Comparison of ENCODE assay signal across 9 cellular contexts in the genomic region with DNA sequence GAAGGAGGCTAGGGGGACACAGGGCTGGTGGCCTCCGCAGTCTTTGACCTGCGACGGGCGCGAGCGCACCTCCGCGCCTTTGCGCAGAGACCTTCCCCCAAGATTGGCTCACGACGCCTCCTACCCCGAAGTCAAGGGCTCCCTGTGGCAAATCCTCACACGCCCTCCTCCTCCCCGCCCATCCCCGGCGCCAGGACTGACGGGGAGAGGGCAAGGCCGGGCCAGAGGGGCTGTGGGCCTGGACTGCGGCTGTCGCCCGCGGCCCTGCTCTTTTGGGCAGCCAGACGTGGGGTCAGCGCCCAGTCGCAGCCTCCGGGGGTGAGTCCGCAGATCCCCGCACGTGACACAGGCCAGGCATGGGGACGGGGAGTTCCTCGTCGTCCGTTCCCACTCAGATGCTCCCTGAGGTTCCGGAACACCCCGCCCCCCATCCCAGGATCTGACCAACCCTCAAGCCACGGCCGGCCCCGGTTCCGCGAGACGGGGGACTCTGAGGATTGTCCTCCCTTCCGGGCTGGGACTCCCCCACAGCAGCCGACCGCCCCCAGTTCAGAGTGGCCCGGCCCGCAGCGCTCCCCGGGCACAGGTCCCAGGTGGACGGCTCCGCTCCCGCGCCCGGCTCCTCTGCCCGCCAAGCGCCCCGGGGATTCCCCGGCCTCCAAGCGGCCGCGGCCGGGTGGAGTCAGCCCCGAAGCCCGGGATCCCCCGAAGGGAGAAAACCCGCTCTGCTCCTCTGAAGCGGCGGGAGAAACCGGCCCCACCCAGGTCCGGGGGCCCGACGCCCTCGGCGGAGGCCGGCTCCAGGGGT. TPM values are rescaled to one million over a fixed set of nuclear protein-coding genes. Genes with fewer than 3 reads are reported as not detected.
DNase-seq lines count a peak whose midpoint lies in the region; ATAC-seq and TF ChIP-seq lines count a peak whose summit lies in the region.
"Had no signal": no experiment of that assay in that cellular context is flagged by ENCODE, and none has a peak within 500 bp of the region (broad histone marks: within the 10 kb centered on the region; RNA-seq: fewer than 3 reads in every experiment).

No MANE protein-coding gene starts in this region.

- no peak overlapping the region for H3K27ac Mint-ChIP-seq in MCF 10A (ENCODE audit: low read depth, unreplicated experiment)

- DNase-seq in DMS 273 (lab: John Stamatoyannopoulos, UW; ENCODE audit: unreplicated experiment) (peak; percentile 87), DMS 273 treated with DMSO at 0.1 percent for 48 hours (lab: John Stamatoyannopoulos, UW) (no peak), SK-MEL-5 (ENCODE audit: low read depth, low spot score) (peak; percentile 18), MCF 10A (ENCODE audit: unreplicated experiment) (peak; percentile 58), NCI-H748 (lab: John Stamatoyannopoulos, UW; ENCODE audit: unreplicated experiment) (no peak)
- DNase-seq in stimulated activated CD8-positive, alpha-beta memory T cell treated with anti-CD3 and anti-CD28 coated beads, Interleukin-12 subunit alpha, Interleukin-12 subunit beta, amount 100 ng/mL, for 1 hour (ENCODE audit: low read depth), result peak; percentile 13

- H3K36me3 ChIP-seq in liver (ENCODE audit: control insufficient read depth in 4 of 4, insufficient read depth in 3 of 4, low read depth in 1 of 4, low read length in 3 of 4), result no peaks in the 10 kb centered on the region

- CTCF ChIA-PET in MCF 10A (lab: Yijun Ruan, JAX), result interaction anchor here (0.6 to 0.7 kb wide), 2 partner anchors 10 to 43 kb away, joined by 3 read pairs; no protein-coding TSS in a partner anchor

- no peaks in the 10 kb centered on the region for H3K36me3 Mint-ChIP-seq in MCF 10A (ENCODE audit: insufficient read depth, unreplicated experiment)

- peak overlapping the region; percentile 66 for H3K4me3 Mint-ChIP-seq in MCF 10A (ENCODE audit: unreplicated experiment)

- no peaks in the 10 kb centered on the region for H3K27me3 ChIP-seq in liver (ENCODE audit: control insufficient read depth in 4 of 4, insufficient read depth in 4 of 4, low read length in 3 of 4)

- TF ChIP-seq CTCF in MCF 10A (IDR thresholded peaks at IDR 0.05; ENCODE audit: unreplicated experiment), result no peak
- no peak for TF ChIP-seq CTCF in liver (IDR thresholded peaks at IDR 0.05; ENCODE audit: low read depth, low read length, missing input control)

- in situ Hi-C loops in SK-MEL-5 (cut with HindIII; ENCODE audit: low pct_unique_long_range_greater_than_20kb, low sequenced_read_pairs), result no loop called here

- H3K4me1 Mint-ChIP-seq in MCF 10A (ENCODE audit: insufficient read depth, unreplicated experiment), result peaks cover 11% of the 10 kb centered on the region

- H3K4me1 ChIP-seq in liver (ENCODE audit: control insufficient read depth in 4 of 4, insufficient read depth in 4 of 4, low read length in 3 of 4), result peaks cover 8 to 28% (median 17%) of the 10 kb centered on the region in 4 donors

- ATAC-seq in HG02970 (IDR thresholded peaks at IDR 0.05; ENCODE audit: low FRiP score, unreplicated experiment), result peak; percentile 37

- H3K4me3 ChIP-seq in liver (ENCODE audit: low read depth in 1 of 3, low read length in 3 of 3), result peak overlapping the region in 2 of 3 donors; percentile 39 to 68

- H3K9me3 Mint-ChIP-seq in MCF 10A (ENCODE audit: unreplicated experiment), result no peaks in the 10 kb centered on the region

- no peaks in the 10 kb centered on the region for H3K27me3 Mint-ChIP-seq in MCF 10A (ENCODE audit: insufficient read depth, unreplicated experiment)

- POLR2A ChIA-PET in MCF 10A (lab: Yijun Ruan, JAX), result interaction anchor here (0.6 to 1.2 kb wide), 3 partner anchors 31 to 1004 kb away, joined by 3 to 5 read pairs (median 3); no protein-coding TSS in a partner anchor

- WGBS in liver, result 6% methylated on average over 74 of the region's 74 CpGs

- intact Hi-C loops in MCF 10A (cut with micrococcal nuclease), result no loop called here

- H3K27ac ChIP-seq in liver (ENCODE audit: low read depth in 1 of 2, low read length in 2 of 2), result peak overlapping the region in 1 of 2 donors; percentile 35
- H3K27ac ChIP-seq: 22Rv1 had no signal

- no peaks in the 10 kb centered on the region for H3K9me3 ChIP-seq in liver (ENCODE audit: control insufficient read depth in 4 of 4, low read length in 3 of 4)

- no peak overlapping the region for H3K9ac ChIP-seq in liver (ENCODE audit: low read depth in 1 of 2, low read length in 2 of 2)

- BruUV-seq in MCF 10A (replicated peaks; lab: Mats Ljungman, UMichigan), result no TSS peak

- TF ChIP-seq RAD21 in liver (IDR thresholded peaks at IDR 0.05), result no peak

TF ChIP-seq in liver, 16 proteins besides CTCF, POLR2A, EP300 and RAD21:
- TF ChIP-seq EGR1 (IDR thresholded peaks at IDR 0.05; ENCODE audit: low read depth in 2 of 2) (no peak), NR2F2 (IDR thresholded peaks at IDR 0.05) (no peak), HNF4A (conservative IDR thresholded peaks at IDR 0.05) (no peak), RXRA (IDR thresholded peaks at IDR 0.05) (no peak), HNF4G (IDR thresholded peaks at IDR 0.05) (no peak), FOXA2 (IDR thresholded peaks at IDR 0.05) (no peak), SP1 (IDR thresholded peaks at IDR 0.05) (no peak), YY1 (IDR thresholded peaks at IDR 0.05) (no peak), REST (IDR thresholded peaks at IDR 0.05) (no peak), JUND (IDR thresholded peaks at IDR 0.05) (no peak)
- TF ChIP-seq, protein P1, sequence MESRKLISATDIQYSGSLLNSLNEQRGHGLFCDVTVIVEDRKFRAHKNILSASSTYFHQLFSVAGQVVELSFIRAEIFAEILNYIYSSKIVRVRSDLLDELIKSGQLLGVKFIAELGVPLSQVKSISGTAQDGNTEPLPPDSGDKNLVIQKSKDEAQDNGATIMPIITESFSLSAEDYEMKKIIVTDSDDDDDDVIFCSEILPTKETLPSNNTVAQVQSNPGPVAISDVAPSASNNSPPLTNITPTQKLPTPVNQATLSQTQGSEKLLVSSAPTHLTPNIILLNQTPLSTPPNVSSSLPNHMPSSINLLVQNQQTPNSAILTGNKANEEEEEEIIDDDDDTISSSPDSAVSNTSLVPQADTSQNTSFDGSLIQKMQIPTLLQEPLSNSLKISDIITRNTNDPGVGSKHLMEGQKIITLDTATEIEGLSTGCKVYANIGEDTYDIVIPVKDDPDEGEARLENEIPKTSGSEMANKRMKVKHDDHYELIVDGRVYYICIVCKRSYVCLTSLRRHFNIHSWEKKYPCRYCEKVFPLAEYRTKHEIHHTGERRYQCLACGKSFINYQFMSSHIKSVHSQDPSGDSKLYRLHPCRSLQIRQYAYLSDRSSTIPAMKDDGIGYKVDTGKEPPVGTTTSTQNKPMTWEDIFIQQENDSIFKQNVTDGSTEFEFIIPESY (IDR thresholded peaks at IDR 0.05), result no peak
- TF ChIP-seq, protein P2, sequence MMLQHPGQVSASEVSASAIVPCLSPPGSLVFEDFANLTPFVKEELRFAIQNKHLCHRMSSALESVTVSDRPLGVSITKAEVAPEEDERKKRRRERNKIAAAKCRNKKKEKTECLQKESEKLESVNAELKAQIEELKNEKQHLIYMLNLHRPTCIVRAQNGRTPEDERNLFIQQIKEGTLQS (IDR thresholded peaks at IDR 0.05), result no peak
- TF ChIP-seq, protein P3, sequence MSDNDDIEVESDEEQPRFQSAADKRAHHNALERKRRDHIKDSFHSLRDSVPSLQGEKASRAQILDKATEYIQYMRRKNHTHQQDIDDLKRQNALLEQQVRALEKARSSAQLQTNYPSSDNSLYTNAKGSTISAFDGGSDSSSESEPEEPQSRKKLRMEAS (IDR thresholded peaks at IDR 0.05), result no peak

RNA-seq across cellular contexts. Expression of gene ANKRD33B, which starts 0.5 kb away (rescaled TPM):
- 1.1 and 1.3 TPM in 2 replicates for total RNA-seq in SK-MEL-5 (2014; rRNA removed; shearing (Covaris generic))
- 1.9 and 3.0 TPM in 2 replicates for polyA plus RNA-seq in SK-MEL-5 (2015; cell fraction: cytosol; rRNA removed)
- 2.0 and 2.9 TPM in 2 replicates for polyA plus RNA-seq in SK-MEL-5 (2015; cell fraction: nucleus; rRNA removed)
- total RNA-seq in MCF 10A (2022) (3.1 TPM in 2 replicates), liver (1 to 10 TPM in 1 of 2 donors, under 1 TPM in 1; 0.25 to 1.9 TPM)
- polyA plus RNA-seq in liver, result under 1 TPM in 1 of 2 donors, not detected in 1; 0.09 TPM

Comparison
In these comparisons a context has a peak if more than half of its experiments do, and no peak if none do; other contexts are left out.
1. DNase-seq: peak in DMS 273 (single experiment), SK-MEL-5 (single experiment), MCF 10A (single experiment) and stimulated activated CD8-positive, alpha-beta memory T cell treated with anti-CD3 and anti-CD28 coated beads, Interleukin-12 subunit alpha, Interleukin-12 subunit beta, amount 100 ng/mL, for 1 hour (single experiment); none in DMS 273 treated with DMSO at 0.1 percent for 48 hours (single experiment) and NCI-H748 (single experiment).